In genomic region chr10:93261961-93262610, GRCh38 we compare ENCODE assay signal across 20 cellular contexts.
A peak's percentile ranks its signal among the peaks of the same experiment; 100 is the strongest.
DNase-seq lines count a peak whose midpoint lies in the region; TF ChIP-seq lines count a peak whose summit lies in the region.
"Had no signal": no experiment of that assay in that cellular context is flagged by ENCODE, and none has a peak within 500 bp of the region (broad histone marks: within the 10 kb centered on the region; RNA-seq: fewer than 3 reads in every experiment).

No MANE protein-coding gene starts in this region.

- no peak overlapping the region for H3K4me3 ChIP-seq in Caco-2 (ENCODE audit: low read depth, low read length)
- H3K4me3 ChIP-seq: pancreas, suprapubic skin had no signal

- no peaks in the 10 kb centered on the region for H3K27me3 ChIP-seq in Caco-2 (replicated peaks; ENCODE audit: control insufficient read depth, insufficient read depth, low read length)
- H3K27me3 ChIP-seq: pancreas, suprapubic skin had no signal

- no peak overlapping the region for H3K27ac Mint-ChIP-seq in Caco-2 (ENCODE audit: unreplicated experiment)
- H3K27ac Mint-ChIP-seq: activated CD8-positive, alpha-beta T cell treated with anti-CD3 and anti-CD28 coated beads for 36 hours; activated naive CD4-positive, alpha-beta T cell treated with anti-CD3 and anti-CD28 coated beads, Interleukin-2, amount 50 U/mL, for 72 hours had no signal

- no peak overlapping the region for H3K4me3 Mint-ChIP-seq in Caco-2 (ENCODE audit: unreplicated experiment)
- H3K4me3 Mint-ChIP-seq: activated CD8-positive, alpha-beta T cell treated with anti-CD3 and anti-CD28 coated beads for 36 hours; activated T-cell treated with anti-CD3 and anti-CD28 coated beads, Interleukin-2, amount 50 U/mL, for 4 hours had no signal

- BruUV-seq in Caco-2 (replicated peaks; lab: Mats Ljungman, UMichigan): no TSS peak

- no peaks in the 10 kb centered on the region for H3K36me3 ChIP-seq in Caco-2 (ENCODE audit: control insufficient read depth, insufficient read depth, low read length)
- H3K36me3 ChIP-seq: pancreas, suprapubic skin had no signal

- intact Hi-C loops in Caco-2 (cut with micrococcal nuclease; ENCODE audit: unreplicated experiment): no loop called here

- DNase-seq in Daoy (ENCODE audit: low read depth) (peak; percentile 13), NCI-H226 (peak; percentile 73), dermis blood vessel endothelial cell (peak; percentile 9), kidney glomerular epithelial cell (lab: John Stamatoyannopoulos, UW) (peak; percentile 50), NCI-H446 (lab: John Stamatoyannopoulos, UW) (no peak), Caco-2 (no peak)
- DNase-seq in stimulated activated CD4-positive, alpha-beta T cell treated with anti-CD3 and anti-CD28 coated beads, Interleukin-2, amount 100 ng/mL, for 24 hours: no peak
- DNase-seq in stimulated activated CD4-positive, alpha-beta T cell treated with anti-CD3 and anti-CD28 coated beads, Interleukin-1b, Interleukin-23, amount 100 ng/mL, for 48 hours: no peak
- DNase-seq: activated CD8-positive, alpha-beta T cell treated with anti-CD3 and anti-CD28 coated beads for 36 hours; activated T-cell treated with anti-CD3 and anti-CD28 coated beads, Interleukin-2, amount 50 U/mL, for 4 hours; Calu3; GF-D8; NCI-H1436; NCI-H2227 treated with DMSO at 0.1 percent for 48 hours; NK-92 treated with Interleukin-12 subunit alpha and Interleukin-12 subunit beta, amount 100 ng/mL, for 24 hours; pancreas; stimulated activated CD4-positive, alpha-beta T cell treated with anti-CD3 and anti-CD28 coated beads, Interleukin-4, amount 100 ng/mL, for 4 hours; stimulated activated CD8-positive, alpha-beta memory T cell treated with anti-CD3 and anti-CD28 coated beads, Interleukin-4, amount 100 ng/mL, for 48 hours had no signal

- peaks cover 7% of the 10 kb centered on the region for H3K4me1 Mint-ChIP-seq in Caco-2 (ENCODE audit: low read depth, unreplicated experiment)

- H3K27me3 Mint-ChIP-seq in Caco-2 (ENCODE audit: insufficient read depth, unreplicated experiment): no peaks in the 10 kb centered on the region
- H3K27me3 Mint-ChIP-seq: activated CD8-positive, alpha-beta T cell treated with anti-CD3 and anti-CD28 coated beads for 36 hours had no signal

- H3K9me3 Mint-ChIP-seq in Caco-2 (ENCODE audit: unreplicated experiment): no peaks in the 10 kb centered on the region
- H3K9me3 Mint-ChIP-seq: activated CD8-positive, alpha-beta T cell treated with anti-CD3 and anti-CD28 coated beads for 36 hours; activated naive CD4-positive, alpha-beta T cell treated with anti-CD3 and anti-CD28 coated beads, Interleukin-2, amount 50 U/mL, for 72 hours; activated T-cell treated with anti-CD3 and anti-CD28 coated beads, Interleukin-2, amount 50 U/mL, for 4 hours had no signal

- TF ChIP-seq CTCF in Caco-2 (IDR thresholded peaks at IDR 0.05; ENCODE audit: insufficient read depth in 1 of 2, low read depth in 1 of 2, low read length in 1 of 2, severe bottlenecking in 1 of 2, unreplicated experiment in 1 of 2): no peak

- H3K9me3 ChIP-seq in Caco-2: no peaks in the 10 kb centered on the region
- H3K9me3 ChIP-seq: pancreas, suprapubic skin had no signal

- POLR2A ChIA-PET in Caco-2 (lab: Charles Lee): no interaction called here

- CTCF ChIA-PET in Caco-2 (lab: Charles Lee): no interaction called here

- no peaks in the 10 kb centered on the region for H3K4me1 ChIP-seq in Caco-2
- H3K4me1 ChIP-seq: pancreas, suprapubic skin had no signal

- H3K36me3 Mint-ChIP-seq in Caco-2 (ENCODE audit: insufficient read depth, unreplicated experiment): no peaks in the 10 kb centered on the region
- H3K36me3 Mint-ChIP-seq: activated naive CD4-positive, alpha-beta T cell treated with anti-CD3 and anti-CD28 coated beads, Interleukin-2, amount 50 U/mL, for 72 hours had no signal

Comparison
In these comparisons a context has a peak if more than half of its experiments do, and no peak if none do; other contexts are left out.
1. DNase-seq: peak in Daoy (single experiment), NCI-H226 (single experiment), dermis blood vessel endothelial cell (single experiment) and kidney glomerular epithelial cell (single experiment); none in NCI-H446 (0 of 2), Caco-2 (0 of 2), stimulated activated CD4-positive, alpha-beta T cell treated with anti-CD3 and anti-CD28 coated beads, Interleukin-2, amount 100 ng/mL, for 24 hours (0 of 2) and stimulated activated CD4-positive, alpha-beta T cell treated with anti-CD3 and anti-CD28 coated beads, Interleukin-1b, Interleukin-23, amount 100 ng/mL, for 48 hours (single experiment).